In genomic region chr3:184785856-184786255, GRCh38 we compare ENCODE assay signal across 12 cellular contexts. TPM values are rescaled to one million over a fixed set of nuclear protein-coding genes. Genes with fewer than 3 reads are reported as not detected.
DNase-seq lines count a peak whose midpoint lies in the region; ATAC-seq and TF ChIP-seq lines count a peak whose summit lies in the region.
"Had no signal": no experiment of that assay in that cellular context is flagged by ENCODE, and none has a peak within 500 bp of the region (broad histone marks: within the 10 kb centered on the region; RNA-seq: fewer than 3 reads in every experiment).

No MANE protein-coding gene starts in this region.

- ATAC-seq in left ventricle myocardium superior = peak; percentile 53

- peak overlapping the region; percentile 40 for H3K4me3 ChIP-seq in WI38 (ENCODE audit: low read depth, low read length)
- H3K4me3 ChIP-seq: skin epidermis had no signal

- H3K27me3 Mint-ChIP-seq in T-helper 2 cell treated with Interferon-gamma antibody and Interleukin-4, amounts not matched to agents 5 μg/mL and 100 μg/mL, for 36 hours (ENCODE audit: low read depth) = peaks cover 6% of the 10 kb centered on the region

- intact Hi-C loops in left ventricle myocardium superior (cut with micrococcal nuclease) = no loop called here

- H3K9me3 Mint-ChIP-seq in T-helper 2 cell treated with Interferon-gamma antibody and Interleukin-4, amounts not matched to agents 5 μg/mL and 100 μg/mL, for 36 hours = no peaks in the 10 kb centered on the region

- no peaks in the 10 kb centered on the region for H3K36me3 Mint-ChIP-seq in T-helper 2 cell treated with Interferon-gamma antibody and Interleukin-4, amounts not matched to agents 5 μg/mL and 100 μg/mL, for 36 hours (ENCODE audit: low read depth)

- H3K27ac Mint-ChIP-seq in T-helper 2 cell treated with Interferon-gamma antibody and Interleukin-4, amounts not matched to agents 5 μg/mL and 100 μg/mL, for 36 hours = no peak overlapping the region

- H3K4me3 Mint-ChIP-seq in T-helper 2 cell treated with Interferon-gamma antibody and Interleukin-4, amounts not matched to agents 5 μg/mL and 100 μg/mL, for 36 hours = peak overlapping the region; percentile 19

- TF ChIP-seq CTCF in WI38 (IDR thresholded peaks at IDR 0.05; ENCODE audit: low read depth, low read length) = no peak

- no peak for DNase-seq in T-helper 2 cell treated with Interferon-gamma antibody and Interleukin-4, amounts not matched to agents 5 μg/mL and 100 μg/mL, for 36 hours (ENCODE audit: low spot score)
- DNase-seq in T-helper 2 cell (no peak), left ventricle myocardium superior (no peak), superior temporal gyrus (ENCODE audit: extremely low spot score) (peak; percentile 24), NCI-H1694 (lab: John Stamatoyannopoulos, UW) (no peak), NCI-H187 (lab: John Stamatoyannopoulos, UW) (no peak), NCI-H1694 treated with DMSO at 0.1 percent for 48 hours (lab: John Stamatoyannopoulos, UW) (no peak)
- DNase-seq: activated CD4-positive, alpha-beta T cell treated with anti-CD3 and anti-CD28 coated beads for 4 hours; DMS 273 treated with DMSO at 0.1 percent for 48 hours; NCI-H146 had no signal

- H3K4me1 Mint-ChIP-seq in T-helper 2 cell treated with Interferon-gamma antibody and Interleukin-4, amounts not matched to agents 5 μg/mL and 100 μg/mL, for 36 hours (ENCODE audit: low read depth) = peaks cover 21% of the 10 kb centered on the region

RNA-seq across cellular contexts. Expression of gene VPS8, which starts 26.1 kb away (rescaled TPM):
- total RNA-seq in left ventricle myocardium superior = 60.1 TPM
